ENCODE assay signal across 14 cellular contexts in genomic region chr14:65594153-65594881, GRCh38.
DNase-seq lines count a peak whose midpoint lies in the region; ATAC-seq and TF ChIP-seq lines count a peak whose summit lies in the region.
"Had no signal": no experiment of that assay in that cellular context is flagged by ENCODE, and none has a peak within 500 bp of the region (broad histone marks: within the 10 kb centered on the region; RNA-seq: fewer than 3 reads in every experiment).

No MANE protein-coding gene starts in this region.

- H3K4me1 ChIP-seq in HUES48 (ENCODE audit: control insufficient read depth, insufficient read depth, low read length) = peaks cover 26% of the 10 kb centered on the region; the same call in 1 of the 2 replicates
- H3K4me1 ChIP-seq in lower lobe of right lung = no peaks in the 10 kb centered on the region
- H3K4me1 ChIP-seq: parathyroid adenoma had no signal

- peaks cover 15% of the 10 kb centered on the region for H3K36me3 Mint-ChIP-seq in activated CD8-positive, alpha-beta memory T cell treated with anti-CD3 and anti-CD28 coated beads, Interleukin-2, amount 10 ng/mL, durations not matched to agents 7 days and 5 days
- peaks cover 12% of the 10 kb centered on the region for H3K36me3 Mint-ChIP-seq in stimulated activated memory B cell treated with anti-CD40 and anti-IgM and Interleukin-4, amounts not matched to agents 10 μg/mL and 1 μg/mL and 100 μg/mL, for 72 hours
- H3K36me3 Mint-ChIP-seq: mesothelial cell of epicardium had no signal

- TF ChIP-seq CTCF in lower lobe of right lung (IDR thresholded peaks at IDR 0.05) (no peak), GM10266 (IDR thresholded peaks at IDR 0.05; ENCODE audit: control insufficient read depth, insufficient read depth, low read depth, missing control alignments) (no peak)

- peak; percentile 67 to 83 for ATAC-seq in lower lobe of right lung
- ATAC-seq in activated CD8-positive, alpha-beta memory T cell treated with anti-CD3 and anti-CD28 coated beads, Interleukin-2, amount 10 ng/mL, durations not matched to agents 7 days and 5 days = no peak
- no peak for ATAC-seq in stimulated activated memory B cell treated with anti-CD40 and anti-IgM and Interleukin-4, amounts not matched to agents 10 μg/mL and 1 μg/mL and 100 μg/mL, for 72 hours
- ATAC-seq: T-helper 17 cell had no signal

- DNase-seq in AG20443 (ENCODE audit: low spot score) (peak; percentile 7), cerebellum (ENCODE audit: low spot score) (peak; percentile 83), lower lobe of right lung (peak; percentile 57), GM19240 (ENCODE audit: insufficient read length, low spot score) (no peak), GM10266 (ENCODE audit: extremely low spot score) (no peak)
- DNase-seq in activated CD8-positive, alpha-beta memory T cell treated with anti-CD3 and anti-CD28 coated beads, Interleukin-2, amount 10 ng/mL, durations not matched to agents 7 days and 5 days = no peak
- DNase-seq: activated CD4-positive, alpha-beta T cell treated with anti-CD3 and anti-CD28 coated beads, Interleukin-2, amount 10 ng/mL, durations not matched to agents 24 days and 14 days; NCI-H1105 treated with DMSO at 0.1 percent for 48 hours; NCI-H524 treated with DMSO at 0.1 percent for 48 hours; T-helper 17 cell had no signal

- no peak overlapping the region for H3K4me3 ChIP-seq in HUES48 (ENCODE audit: low read depth, low read length)
- H3K4me3 ChIP-seq in lower lobe of right lung = no peak overlapping the region

- H3K9me3 ChIP-seq in HUES48 (ENCODE audit: control insufficient read depth, insufficient read depth, low read length) = no peaks in the 10 kb centered on the region
- H3K9me3 ChIP-seq in lower lobe of right lung = no peaks in the 10 kb centered on the region

- H3K27ac ChIP-seq in HUES48 (ENCODE audit: low read depth, low read length) = peak overlapping the region; percentile 51
- no peak overlapping the region for H3K27ac ChIP-seq in lower lobe of right lung
- H3K27ac ChIP-seq: parathyroid adenoma had no signal

- no peaks in the 10 kb centered on the region for H3K27me3 Mint-ChIP-seq in activated CD8-positive, alpha-beta memory T cell treated with anti-CD3 and anti-CD28 coated beads, Interleukin-2, amount 10 ng/mL, durations not matched to agents 7 days and 5 days
- H3K27me3 Mint-ChIP-seq in stimulated activated memory B cell treated with anti-CD40 and anti-IgM and Interleukin-4, amounts not matched to agents 10 μg/mL and 1 μg/mL and 100 μg/mL, for 72 hours = no peaks in the 10 kb centered on the region
- H3K27me3 Mint-ChIP-seq: activated CD4-positive, alpha-beta T cell treated with anti-CD3 and anti-CD28 coated beads, Interleukin-2, amount 10 ng/mL, durations not matched to agents 24 days and 14 days; T-helper 17 cell had no signal

- intact Hi-C loops in lower lobe of right lung (cut with DNase I) = no loop called here

- no peak overlapping the region for H3K4me3 Mint-ChIP-seq in activated CD8-positive, alpha-beta memory T cell treated with anti-CD3 and anti-CD28 coated beads, Interleukin-2, amount 10 ng/mL, durations not matched to agents 7 days and 5 days
- no peak overlapping the region for H3K4me3 Mint-ChIP-seq in stimulated activated memory B cell treated with anti-CD40 and anti-IgM and Interleukin-4, amounts not matched to agents 10 μg/mL and 1 μg/mL and 100 μg/mL, for 72 hours
- H3K4me3 Mint-ChIP-seq: activated CD4-positive, alpha-beta T cell treated with anti-CD3 and anti-CD28 coated beads, Interleukin-2, amount 10 ng/mL, durations not matched to agents 24 days and 14 days; mesothelial cell of epicardium; T-helper 17 cell had no signal

- no peaks in the 10 kb centered on the region for H3K36me3 ChIP-seq in HUES48 (ENCODE audit: control insufficient read depth, insufficient read depth, low read length)
- no peaks in the 10 kb centered on the region for H3K36me3 ChIP-seq in lower lobe of right lung

- no peaks in the 10 kb centered on the region for H3K27me3 ChIP-seq in HUES48 (ENCODE audit: control insufficient read depth, insufficient read depth, low read length)
- H3K27me3 ChIP-seq in lower lobe of right lung (ENCODE audit: low read depth) = no peaks in the 10 kb centered on the region

- CTCF ChIA-PET in activated CD8-positive, alpha-beta memory T cell treated with anti-CD3 and anti-CD28 coated beads, Interleukin-2, amount 10 ng/mL, durations not matched to agents 7 days and 5 days (lab: Charles Lee) = no interaction called here

- H3K9me3 Mint-ChIP-seq in activated CD8-positive, alpha-beta memory T cell treated with anti-CD3 and anti-CD28 coated beads, Interleukin-2, amount 10 ng/mL, durations not matched to agents 7 days and 5 days (ENCODE audit: low read depth) = no peaks in the 10 kb centered on the region
- H3K9me3 Mint-ChIP-seq in stimulated activated memory B cell treated with anti-CD40 and anti-IgM and Interleukin-4, amounts not matched to agents 10 μg/mL and 1 μg/mL and 100 μg/mL, for 72 hours = no peaks in the 10 kb centered on the region
- H3K9me3 Mint-ChIP-seq: activated CD4-positive, alpha-beta T cell treated with anti-CD3 and anti-CD28 coated beads, Interleukin-2, amount 10 ng/mL, durations not matched to agents 24 days and 14 days; mesothelial cell of epicardium had no signal

- no peaks in the 10 kb centered on the region for H3K4me1 Mint-ChIP-seq in activated CD8-positive, alpha-beta memory T cell treated with anti-CD3 and anti-CD28 coated beads, Interleukin-2, amount 10 ng/mL, durations not matched to agents 7 days and 5 days
- H3K4me1 Mint-ChIP-seq in stimulated activated memory B cell treated with anti-CD40 and anti-IgM and Interleukin-4, amounts not matched to agents 10 μg/mL and 1 μg/mL and 100 μg/mL, for 72 hours = no peaks in the 10 kb centered on the region

- H3K9ac ChIP-seq in HUES48 (ENCODE audit: low read depth, low read length) = no peak overlapping the region
- H3K9ac ChIP-seq: parathyroid adenoma had no signal

- H3K27ac Mint-ChIP-seq in activated CD8-positive, alpha-beta memory T cell treated with anti-CD3 and anti-CD28 coated beads, Interleukin-2, amount 10 ng/mL, durations not matched to agents 7 days and 5 days = no peak overlapping the region
- no peak overlapping the region for H3K27ac Mint-ChIP-seq in stimulated activated memory B cell treated with anti-CD40 and anti-IgM and Interleukin-4, amounts not matched to agents 10 μg/mL and 1 μg/mL and 100 μg/mL, for 72 hours
- H3K27ac Mint-ChIP-seq: activated CD4-positive, alpha-beta T cell treated with anti-CD3 and anti-CD28 coated beads, Interleukin-2, amount 10 ng/mL, durations not matched to agents 24 days and 14 days; mesothelial cell of epicardium; T-helper 17 cell had no signal

Comparison
In these comparisons a context has a peak if more than half of its experiments do, and no peak if none do; other contexts are left out.
1. DNase-seq: peak in AG20443 (single experiment), cerebellum (single experiment) and lower lobe of right lung (single experiment); none in activated CD8-positive, alpha-beta memory T cell treated with anti-CD3 and anti-CD28 coated beads, Interleukin-2, amount 10 ng/mL, durations not matched to agents 7 days and 5 days (single experiment), GM19240 (single experiment) and GM10266 (single experiment).
2. ATAC-seq: peak in lower lobe of right lung (2 of 2); none in activated CD8-positive, alpha-beta memory T cell treated with anti-CD3 and anti-CD28 coated beads, Interleukin-2, amount 10 ng/mL, durations not matched to agents 7 days and 5 days (single experiment) and stimulated activated memory B cell treated with anti-CD40 and anti-IgM and Interleukin-4, amounts not matched to agents 10 μg/mL and 1 μg/mL and 100 μg/mL, for 72 hours (single experiment).